20 cellular contexts compared by ENCODE assay signal in genomic region chr17:68910789-68911431, GRCh38. TPM values are rescaled to one million over a fixed set of nuclear protein-coding genes. Genes with fewer than 3 reads are reported as not detected.
A peak's percentile ranks its signal among the peaks of the same experiment; 100 is the strongest.
DNase-seq lines count a peak whose midpoint lies in the region; ATAC-seq, FAIRE-seq and TF ChIP-seq lines count a peak whose summit lies in the region.
"Had no signal": no experiment of that assay in that cellular context is flagged by ENCODE, and none has a peak within 500 bp of the region (broad histone marks: within the 10 kb centered on the region; RNA-seq: fewer than 3 reads in every experiment).

No MANE protein-coding gene starts in this region.

- H3K27ac Mint-ChIP-seq in MCF 10A (ENCODE audit: low read depth, unreplicated experiment): no peak overlapping the region

- no peaks in the 10 kb centered on the region for H3K27me3 Mint-ChIP-seq in MCF 10A (ENCODE audit: insufficient read depth, unreplicated experiment)

- H3K4me1 Mint-ChIP-seq in MCF 10A (ENCODE audit: insufficient read depth, unreplicated experiment): peaks cover 12% of the 10 kb centered on the region

- no peak for TF ChIP-seq POLR2A in breast epithelium (IDR thresholded peaks at IDR 0.05)

- 87% methylated on average over 2 of the region's 2 CpGs for WGBS in right cardiac atrium

- DNase-seq in breast epithelium (ENCODE audit: low spot score in 2 of 2) (no peak), MCF 10A (ENCODE audit: unreplicated experiment) (no peak), right cardiac atrium (peak in 2 of 3 donors; percentile 45 to 57), urothelium cell line (ENCODE audit: low spot score) (no peak), mucosa of gallbladder (ENCODE audit: low spot score) (no peak), MV-4-11 (lab: John Stamatoyannopoulos, UW) (no peak), GOT3 (lab: John Stamatoyannopoulos, UW) (no peak)
- DNase-seq: activated CD4-positive, alpha-beta T cell treated with anti-CD3 and anti-CD28 coated beads for 4 hours; activated CD8-positive, alpha-beta memory T cell treated with anti-CD3 and anti-CD28 coated beads, Interleukin-2, amount 50 U/mL, for 4 hours; activated gamma-delta T cell; DMS153; NCI-H2081 treated with DMSO at 0.1 percent for 48 hours; PC-9; upper lobe of right lung had no signal

- ATAC-seq in right cardiac atrium: peak in 1 of 2 donors; percentile 39
- ATAC-seq: esophagus mucosa had no signal

- no peak overlapping the region for H3K4me3 Mint-ChIP-seq in MCF 10A (ENCODE audit: unreplicated experiment)

- peaks cover 11% of the 10 kb centered on the region for H3K9me3 Mint-ChIP-seq in MCF 10A (ENCODE audit: unreplicated experiment)

- no peak overlapping the region for H3K9ac ChIP-seq in rectal smooth muscle tissue (ENCODE audit: low read length)
- H3K9ac ChIP-seq: SK-N-SH had no signal

- H3K27ac ChIP-seq in breast epithelium (peak overlapping the region; percentile 70 to 82), right cardiac atrium (ENCODE audit: low read length) (peak overlapping the region; percentile 41), rectal smooth muscle tissue (ENCODE audit: low read depth, low read length) (peak overlapping the region; percentile 54)
- H3K27ac ChIP-seq: PC-9, upper lobe of right lung had no signal

- H3K9me3 ChIP-seq in breast epithelium: no peaks in the 10 kb centered on the region
- H3K9me3 ChIP-seq in right cardiac atrium (ENCODE audit: control insufficient read depth, low read length): no peaks in the 10 kb centered on the region
- H3K9me3 ChIP-seq: SK-N-SH, upper lobe of right lung had no signal

- BruUV-seq in MCF 10A (replicated peaks; lab: Mats Ljungman, UMichigan): no TSS peak

- H3K4me1 ChIP-seq in breast epithelium (no peaks in the 10 kb centered on the region), right cardiac atrium (ENCODE audit: control insufficient read depth, insufficient read depth, low read length) (peaks cover 9% of the 10 kb centered on the region), rectal smooth muscle tissue (ENCODE audit: control insufficient read depth, insufficient read depth, low read length) (peaks cover 19% of the 10 kb centered on the region)

- H3K4me3 ChIP-seq in breast epithelium (no peak overlapping the region), right cardiac atrium (ENCODE audit: low read length) (no peak overlapping the region), rectal smooth muscle tissue (ENCODE audit: low read length) (no peak overlapping the region)
- H3K4me3 ChIP-seq: BLaER1 treated with 17β-estradiol and CSF1 and Interleukin-3, amounts not matched to agents 10 nM and 100 nM; PC-9; upper lobe of right lung had no signal

- CTCF ChIA-PET in MCF 10A (lab: Yijun Ruan, JAX): interaction anchor here (0.5 to 1.4 kb wide), 4 partner anchors 74 to 142 kb away, joined by 3 to 5 read pairs (median 4); no protein-coding TSS in a partner anchor

- TF ChIP-seq CTCF in breast epithelium (IDR thresholded peaks at IDR 0.05) (no peak), MCF 10A (IDR thresholded peaks at IDR 0.05; ENCODE audit: unreplicated experiment) (no peak)

- H3K36me3 ChIP-seq in breast epithelium (no peaks in the 10 kb centered on the region), rectal smooth muscle tissue (ENCODE audit: control insufficient read depth, insufficient read depth, low read length) (peaks cover 3% of the 10 kb centered on the region)
- H3K36me3 ChIP-seq: BLaER1 treated with 17β-estradiol and CSF1 and Interleukin-3, amounts not matched to agents 10 nM and 100 nM; upper lobe of right lung had no signal

- peak; percentile 9 for FAIRE-seq in urothelium cell line (lab: Jason Lieb, UNC)
- FAIRE-seq: TTC549 had no signal

- H3K27me3 ChIP-seq in breast epithelium (no peaks in the 10 kb centered on the region), right cardiac atrium (ENCODE audit: control insufficient read depth, insufficient read depth) (no peaks in the 10 kb centered on the region), rectal smooth muscle tissue (ENCODE audit: control insufficient read depth, insufficient read depth, low read length) (no peaks in the 10 kb centered on the region)
- H3K27me3 ChIP-seq: BLaER1 treated with 17β-estradiol and CSF1 and Interleukin-3, amounts not matched to agents 10 nM and 100 nM; upper lobe of right lung had no signal

- intact Hi-C loops in breast epithelium (cut with DNase I; ENCODE audit: low total_unique reads) (no loop called here), MCF 10A (cut with micrococcal nuclease) (loop anchor here (1.0 to 5.0 kb wide), 2 partner anchors 117 to 134 kb away; no protein-coding TSS in a partner anchor), right cardiac atrium (cut with DNase I) (loop anchor here in 1 of 4 donors (5.0 kb wide), 1 partner anchor 134 kb away; no protein-coding TSS in a partner anchor)

- POLR2A ChIA-PET in MCF 10A (lab: Yijun Ruan, JAX): interaction anchor here (1.0 kb wide), 1 partner anchor 8 kb away, joined by 4 read pairs; no protein-coding TSS in a partner anchor

- H3K36me3 Mint-ChIP-seq in MCF 10A (ENCODE audit: insufficient read depth, unreplicated experiment): no peaks in the 10 kb centered on the region

RNA-seq across cellular contexts. Expression of gene ABCA8, which starts 44.3 kb away (rescaled TPM):
- total RNA-seq in breast epithelium: 10 to 100 TPM; 38.6 to 47.5 (median 46.2) TPM
- 0.81 and 1.5 TPM in 2 replicates for total RNA-seq in MCF 10A (2022)
- 10 to 100 TPM; 49.7 to 93.2 (median 78.1) TPM for total RNA-seq in right cardiac atrium
- polyA plus RNA-seq in right cardiac atrium: 41.1 TPM
- total RNA-seq in mucosa of gallbladder: 19.2 TPM
- total RNA-seq: A172, PC-9 had no signal

Comparison
In these comparisons a context has a peak if more than half of its experiments do, and no peak if none do; other contexts are left out.
1. DNase-seq: peak in right cardiac atrium (2 of 3); none in breast epithelium (0 of 2), MCF 10A (single experiment), urothelium cell line (single experiment), mucosa of gallbladder (single experiment), MV-4-11 (single experiment) and GOT3 (single experiment).
2. Peak in every context shown above with its lines, with median percentiles within 50 percentile points of each other: H3K27ac ChIP-seq.